In the genomic region with DNA sequence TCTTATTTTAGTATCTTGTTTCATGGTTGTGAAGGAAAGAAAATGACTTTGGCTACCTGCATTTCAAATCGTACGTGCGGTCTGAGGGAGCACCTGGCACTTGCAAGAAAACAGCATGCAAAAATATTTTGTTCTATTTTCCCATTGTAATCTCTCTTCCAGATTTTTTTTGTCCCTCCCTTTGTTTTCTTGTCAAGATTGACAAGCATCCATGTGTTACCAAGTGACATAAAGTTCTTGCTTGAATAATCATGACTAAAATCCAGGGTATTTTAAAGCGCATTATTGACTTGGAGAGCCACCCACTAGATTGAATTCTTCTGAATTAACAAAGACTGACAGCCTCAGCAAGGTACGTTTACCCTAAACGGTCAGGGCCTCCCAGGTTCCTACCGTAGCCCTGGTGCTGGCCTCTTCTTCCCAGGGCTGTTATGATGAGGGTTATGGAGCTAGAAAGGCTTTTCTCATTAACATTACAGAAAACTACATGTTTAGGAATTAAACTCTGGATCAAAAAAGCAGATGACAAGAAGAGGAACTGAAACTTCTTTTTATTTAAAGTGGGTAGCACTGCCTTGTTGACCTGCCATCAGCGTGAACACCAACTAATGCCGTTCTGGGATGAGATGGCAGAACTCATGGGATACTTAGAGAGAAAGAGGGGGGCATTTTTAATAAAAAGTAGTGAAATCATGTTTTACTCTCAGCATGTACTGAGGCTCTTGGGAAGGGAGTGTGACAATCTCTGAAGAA, we compare ENCODE assay signal across 1 cellular context.
TF ChIP-seq lines count a peak whose summit lies in the region.

No MANE protein-coding gene starts in this region.

TF ChIP-seq in GM12878, 131 proteins besides CTCF, POLR2A, EP300 and RAD21 (continued from another document and continues in another):
- TF ChIP-seq, protein P1, sequence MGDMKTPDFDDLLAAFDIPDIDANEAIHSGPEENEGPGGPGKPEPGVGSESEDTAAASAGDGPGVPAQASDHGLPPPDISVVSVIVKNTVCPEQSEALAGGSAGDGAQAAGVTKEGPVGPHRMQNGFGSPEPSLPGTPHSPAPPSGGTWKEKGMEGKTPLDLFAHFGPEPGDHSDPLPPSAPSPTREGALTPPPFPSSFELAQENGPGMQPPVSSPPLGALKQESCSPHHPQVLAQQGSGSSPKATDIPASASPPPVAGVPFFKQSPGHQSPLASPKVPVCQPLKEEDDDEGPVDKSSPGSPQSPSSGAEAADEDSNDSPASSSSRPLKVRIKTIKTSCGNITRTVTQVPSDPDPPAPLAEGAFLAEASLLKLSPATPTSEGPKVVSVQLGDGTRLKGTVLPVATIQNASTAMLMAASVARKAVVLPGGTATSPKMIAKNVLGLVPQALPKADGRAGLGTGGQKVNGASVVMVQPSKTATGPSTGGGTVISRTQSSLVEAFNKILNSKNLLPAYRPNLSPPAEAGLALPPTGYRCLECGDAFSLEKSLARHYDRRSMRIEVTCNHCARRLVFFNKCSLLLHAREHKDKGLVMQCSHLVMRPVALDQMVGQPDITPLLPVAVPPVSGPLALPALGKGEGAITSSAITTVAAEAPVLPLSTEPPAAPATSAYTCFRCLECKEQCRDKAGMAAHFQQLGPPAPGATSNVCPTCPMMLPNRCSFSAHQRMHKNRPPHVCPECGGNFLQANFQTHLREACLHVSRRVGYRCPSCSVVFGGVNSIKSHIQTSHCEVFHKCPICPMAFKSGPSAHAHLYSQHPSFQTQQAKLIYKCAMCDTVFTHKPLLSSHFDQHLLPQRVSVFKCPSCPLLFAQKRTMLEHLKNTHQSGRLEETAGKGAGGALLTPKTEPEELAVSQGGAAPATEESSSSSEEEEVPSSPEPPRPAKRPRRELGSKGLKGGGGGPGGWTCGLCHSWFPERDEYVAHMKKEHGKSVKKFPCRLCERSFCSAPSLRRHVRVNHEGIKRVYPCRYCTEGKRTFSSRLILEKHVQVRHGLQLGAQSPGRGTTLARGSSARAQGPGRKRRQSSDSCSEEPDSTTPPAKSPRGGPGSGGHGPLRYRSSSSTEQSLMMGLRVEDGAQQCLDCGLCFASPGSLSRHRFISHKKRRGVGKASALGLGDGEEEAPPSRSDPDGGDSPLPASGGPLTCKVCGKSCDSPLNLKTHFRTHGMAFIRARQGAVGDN (IDR thresholded peaks at IDR 0.05), result no peak
- TF ChIP-seq NR2F1 (conservative IDR thresholded peaks at IDR 0.05) (peak; percentile 61), ESRRA (IDR thresholded peaks at IDR 0.05; ENCODE audit: low read length) (no peak), SUPT20H (IDR thresholded peaks at IDR 0.05; ENCODE audit: borderline replicate concordance, control insufficient read depth, low read depth, low read length) (no peak), DPF2 (IDR thresholded peaks at IDR 0.05) (peak; percentile 90), MTA3 (IDR thresholded peaks at IDR 0.05; ENCODE audit: borderline replicate concordance, low read length) (no peak), TAF1 (IDR thresholded peaks at IDR 0.05; ENCODE audit: borderline replicate concordance, low read depth, low read length) (no peak), CHD1 (IDR thresholded peaks at IDR 0.05; ENCODE audit: low read depth, low read length) (no peak), TARDBP (IDR thresholded peaks at IDR 0.05; ENCODE audit: borderline replicate concordance) (no peak), PAX5 (IDR thresholded peaks at IDR 0.05; ENCODE audit: borderline replicate concordance, low read depth, low read length) (no peak), GATAD2B (conservative IDR thresholded peaks at IDR 0.05; ENCODE audit: low read depth) (no peak), RELA (IDR thresholded peaks at IDR 0.05; ENCODE audit: borderline replicate concordance, partially characterized antibody) (no peak), NFYA (IDR thresholded peaks at IDR 0.05; ENCODE audit: borderline replicate concordance, low read depth, low read length) (no peak), HDAC2 (IDR thresholded peaks at IDR 0.05) (no peak), CEBPB (IDR thresholded peaks at IDR 0.05; ENCODE audit: borderline replicate concordance in 1 of 2, low read depth in 2 of 2, low read length in 2 of 2) (no peak), BHLHE40 (IDR thresholded peaks at IDR 0.05; ENCODE audit: borderline replicate concordance in 1 of 2, low read depth in 2 of 2, low read length in 1 of 2) (peak in 1 of 2 experiments; percentile 21; a peak in 1 of 4 replicates)
- TF ChIP-seq, protein P2, sequence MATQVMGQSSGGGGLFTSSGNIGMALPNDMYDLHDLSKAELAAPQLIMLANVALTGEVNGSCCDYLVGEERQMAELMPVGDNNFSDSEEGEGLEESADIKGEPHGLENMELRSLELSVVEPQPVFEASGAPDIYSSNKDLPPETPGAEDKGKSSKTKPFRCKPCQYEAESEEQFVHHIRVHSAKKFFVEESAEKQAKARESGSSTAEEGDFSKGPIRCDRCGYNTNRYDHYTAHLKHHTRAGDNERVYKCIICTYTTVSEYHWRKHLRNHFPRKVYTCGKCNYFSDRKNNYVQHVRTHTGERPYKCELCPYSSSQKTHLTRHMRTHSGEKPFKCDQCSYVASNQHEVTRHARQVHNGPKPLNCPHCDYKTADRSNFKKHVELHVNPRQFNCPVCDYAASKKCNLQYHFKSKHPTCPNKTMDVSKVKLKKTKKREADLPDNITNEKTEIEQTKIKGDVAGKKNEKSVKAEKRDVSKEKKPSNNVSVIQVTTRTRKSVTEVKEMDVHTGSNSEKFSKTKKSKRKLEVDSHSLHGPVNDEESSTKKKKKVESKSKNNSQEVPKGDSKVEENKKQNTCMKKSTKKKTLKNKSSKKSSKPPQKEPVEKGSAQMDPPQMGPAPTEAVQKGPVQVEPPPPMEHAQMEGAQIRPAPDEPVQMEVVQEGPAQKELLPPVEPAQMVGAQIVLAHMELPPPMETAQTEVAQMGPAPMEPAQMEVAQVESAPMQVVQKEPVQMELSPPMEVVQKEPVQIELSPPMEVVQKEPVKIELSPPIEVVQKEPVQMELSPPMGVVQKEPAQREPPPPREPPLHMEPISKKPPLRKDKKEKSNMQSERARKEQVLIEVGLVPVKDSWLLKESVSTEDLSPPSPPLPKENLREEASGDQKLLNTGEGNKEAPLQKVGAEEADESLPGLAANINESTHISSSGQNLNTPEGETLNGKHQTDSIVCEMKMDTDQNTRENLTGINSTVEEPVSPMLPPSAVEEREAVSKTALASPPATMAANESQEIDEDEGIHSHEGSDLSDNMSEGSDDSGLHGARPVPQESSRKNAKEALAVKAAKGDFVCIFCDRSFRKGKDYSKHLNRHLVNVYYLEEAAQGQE (IDR thresholded peaks at IDR 0.05; ENCODE audit: low read depth, low read length), result no peak
- TF ChIP-seq, protein P3, sequence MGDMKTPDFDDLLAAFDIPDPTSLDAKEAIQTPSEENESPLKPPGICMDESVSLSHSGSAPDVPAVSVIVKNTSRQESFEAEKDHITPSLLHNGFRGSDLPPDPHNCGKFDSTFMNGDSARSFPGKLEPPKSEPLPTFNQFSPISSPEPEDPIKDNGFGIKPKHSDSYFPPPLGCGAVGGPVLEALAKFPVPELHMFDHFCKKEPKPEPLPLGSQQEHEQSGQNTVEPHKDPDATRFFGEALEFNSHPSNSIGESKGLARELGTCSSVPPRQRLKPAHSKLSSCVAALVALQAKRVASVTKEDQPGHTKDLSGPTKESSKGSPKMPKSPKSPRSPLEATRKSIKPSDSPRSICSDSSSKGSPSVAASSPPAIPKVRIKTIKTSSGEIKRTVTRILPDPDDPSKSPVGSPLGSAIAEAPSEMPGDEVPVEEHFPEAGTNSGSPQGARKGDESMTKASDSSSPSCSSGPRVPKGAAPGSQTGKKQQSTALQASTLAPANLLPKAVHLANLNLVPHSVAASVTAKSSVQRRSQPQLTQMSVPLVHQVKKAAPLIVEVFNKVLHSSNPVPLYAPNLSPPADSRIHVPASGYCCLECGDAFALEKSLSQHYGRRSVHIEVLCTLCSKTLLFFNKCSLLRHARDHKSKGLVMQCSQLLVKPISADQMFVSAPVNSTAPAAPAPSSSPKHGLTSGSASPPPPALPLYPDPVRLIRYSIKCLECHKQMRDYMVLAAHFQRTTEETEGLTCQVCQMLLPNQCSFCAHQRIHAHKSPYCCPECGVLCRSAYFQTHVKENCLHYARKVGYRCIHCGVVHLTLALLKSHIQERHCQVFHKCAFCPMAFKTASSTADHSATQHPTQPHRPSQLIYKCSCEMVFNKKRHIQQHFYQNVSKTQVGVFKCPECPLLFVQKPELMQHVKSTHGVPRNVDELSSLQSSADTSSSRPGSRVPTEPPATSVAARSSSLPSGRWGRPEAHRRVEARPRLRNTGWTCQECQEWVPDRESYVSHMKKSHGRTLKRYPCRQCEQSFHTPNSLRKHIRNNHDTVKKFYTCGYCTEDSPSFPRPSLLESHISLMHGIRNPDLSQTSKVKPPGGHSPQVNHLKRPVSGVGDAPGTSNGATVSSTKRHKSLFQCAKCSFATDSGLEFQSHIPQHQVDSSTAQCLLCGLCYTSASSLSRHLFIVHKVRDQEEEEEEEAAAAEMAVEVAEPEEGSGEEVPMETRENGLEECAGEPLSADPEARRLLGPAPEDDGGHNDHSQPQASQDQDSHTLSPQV (IDR thresholded peaks at IDR 0.05), result no peak
- TF ChIP-seq, protein P4, sequence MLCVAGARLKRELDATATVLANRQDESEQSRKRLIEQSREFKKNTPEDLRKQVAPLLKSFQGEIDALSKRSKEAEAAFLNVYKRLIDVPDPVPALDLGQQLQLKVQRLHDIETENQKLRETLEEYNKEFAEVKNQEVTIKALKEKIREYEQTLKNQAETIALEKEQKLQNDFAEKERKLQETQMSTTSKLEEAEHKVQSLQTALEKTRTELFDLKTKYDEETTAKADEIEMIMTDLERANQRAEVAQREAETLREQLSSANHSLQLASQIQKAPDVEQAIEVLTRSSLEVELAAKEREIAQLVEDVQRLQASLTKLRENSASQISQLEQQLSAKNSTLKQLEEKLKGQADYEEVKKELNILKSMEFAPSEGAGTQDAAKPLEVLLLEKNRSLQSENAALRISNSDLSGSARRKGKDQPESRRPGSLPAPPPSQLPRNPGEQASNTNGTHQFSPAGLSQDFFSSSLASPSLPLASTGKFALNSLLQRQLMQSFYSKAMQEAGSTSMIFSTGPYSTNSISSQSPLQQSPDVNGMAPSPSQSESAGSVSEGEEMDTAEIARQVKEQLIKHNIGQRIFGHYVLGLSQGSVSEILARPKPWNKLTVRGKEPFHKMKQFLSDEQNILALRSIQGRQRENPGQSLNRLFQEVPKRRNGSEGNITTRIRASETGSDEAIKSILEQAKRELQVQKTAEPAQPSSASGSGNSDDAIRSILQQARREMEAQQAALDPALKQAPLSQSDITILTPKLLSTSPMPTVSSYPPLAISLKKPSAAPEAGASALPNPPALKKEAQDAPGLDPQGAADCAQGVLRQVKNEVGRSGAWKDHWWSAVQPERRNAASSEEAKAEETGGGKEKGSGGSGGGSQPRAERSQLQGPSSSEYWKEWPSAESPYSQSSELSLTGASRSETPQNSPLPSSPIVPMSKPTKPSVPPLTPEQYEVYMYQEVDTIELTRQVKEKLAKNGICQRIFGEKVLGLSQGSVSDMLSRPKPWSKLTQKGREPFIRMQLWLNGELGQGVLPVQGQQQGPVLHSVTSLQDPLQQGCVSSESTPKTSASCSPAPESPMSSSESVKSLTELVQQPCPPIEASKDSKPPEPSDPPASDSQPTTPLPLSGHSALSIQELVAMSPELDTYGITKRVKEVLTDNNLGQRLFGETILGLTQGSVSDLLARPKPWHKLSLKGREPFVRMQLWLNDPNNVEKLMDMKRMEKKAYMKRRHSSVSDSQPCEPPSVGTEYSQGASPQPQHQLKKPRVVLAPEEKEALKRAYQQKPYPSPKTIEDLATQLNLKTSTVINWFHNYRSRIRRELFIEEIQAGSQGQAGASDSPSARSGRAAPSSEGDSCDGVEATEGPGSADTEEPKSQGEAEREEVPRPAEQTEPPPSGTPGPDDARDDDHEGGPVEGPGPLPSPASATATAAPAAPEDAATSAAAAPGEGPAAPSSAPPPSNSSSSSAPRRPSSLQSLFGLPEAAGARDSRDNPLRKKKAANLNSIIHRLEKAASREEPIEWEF (IDR thresholded peaks at IDR 0.05; ENCODE audit: insufficient replicate concordance, low read depth, low read length), result no peak
- TF ChIP-seq, protein P5, sequence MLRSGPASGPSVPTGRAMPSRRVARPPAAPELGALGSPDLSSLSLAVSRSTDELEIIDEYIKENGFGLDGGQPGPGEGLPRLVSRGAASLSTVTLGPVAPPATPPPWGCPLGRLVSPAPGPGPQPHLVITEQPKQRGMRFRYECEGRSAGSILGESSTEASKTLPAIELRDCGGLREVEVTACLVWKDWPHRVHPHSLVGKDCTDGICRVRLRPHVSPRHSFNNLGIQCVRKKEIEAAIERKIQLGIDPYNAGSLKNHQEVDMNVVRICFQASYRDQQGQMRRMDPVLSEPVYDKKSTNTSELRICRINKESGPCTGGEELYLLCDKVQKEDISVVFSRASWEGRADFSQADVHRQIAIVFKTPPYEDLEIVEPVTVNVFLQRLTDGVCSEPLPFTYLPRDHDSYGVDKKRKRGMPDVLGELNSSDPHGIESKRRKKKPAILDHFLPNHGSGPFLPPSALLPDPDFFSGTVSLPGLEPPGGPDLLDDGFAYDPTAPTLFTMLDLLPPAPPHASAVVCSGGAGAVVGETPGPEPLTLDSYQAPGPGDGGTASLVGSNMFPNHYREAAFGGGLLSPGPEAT (IDR thresholded peaks at IDR 0.05; ENCODE audit: low read depth), result peak; percentile 80
- TF ChIP-seq, protein P6, sequence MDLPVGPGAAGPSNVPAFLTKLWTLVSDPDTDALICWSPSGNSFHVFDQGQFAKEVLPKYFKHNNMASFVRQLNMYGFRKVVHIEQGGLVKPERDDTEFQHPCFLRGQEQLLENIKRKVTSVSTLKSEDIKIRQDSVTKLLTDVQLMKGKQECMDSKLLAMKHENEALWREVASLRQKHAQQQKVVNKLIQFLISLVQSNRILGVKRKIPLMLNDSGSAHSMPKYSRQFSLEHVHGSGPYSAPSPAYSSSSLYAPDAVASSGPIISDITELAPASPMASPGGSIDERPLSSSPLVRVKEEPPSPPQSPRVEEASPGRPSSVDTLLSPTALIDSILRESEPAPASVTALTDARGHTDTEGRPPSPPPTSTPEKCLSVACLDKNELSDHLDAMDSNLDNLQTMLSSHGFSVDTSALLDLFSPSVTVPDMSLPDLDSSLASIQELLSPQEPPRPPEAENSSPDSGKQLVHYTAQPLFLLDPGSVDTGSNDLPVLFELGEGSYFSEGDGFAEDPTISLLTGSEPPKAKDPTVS (IDR thresholded peaks at IDR 0.05; ENCODE audit: low read depth, low read length), result no peak
- TF ChIP-seq, protein P7, sequence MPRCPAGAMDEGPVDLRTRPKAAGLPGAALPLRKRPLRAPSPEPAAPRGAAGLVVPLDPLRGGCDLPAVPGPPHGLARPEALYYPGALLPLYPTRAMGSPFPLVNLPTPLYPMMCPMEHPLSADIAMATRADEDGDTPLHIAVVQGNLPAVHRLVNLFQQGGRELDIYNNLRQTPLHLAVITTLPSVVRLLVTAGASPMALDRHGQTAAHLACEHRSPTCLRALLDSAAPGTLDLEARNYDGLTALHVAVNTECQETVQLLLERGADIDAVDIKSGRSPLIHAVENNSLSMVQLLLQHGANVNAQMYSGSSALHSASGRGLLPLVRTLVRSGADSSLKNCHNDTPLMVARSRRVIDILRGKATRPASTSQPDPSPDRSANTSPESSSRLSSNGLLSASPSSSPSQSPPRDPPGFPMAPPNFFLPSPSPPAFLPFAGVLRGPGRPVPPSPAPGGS (IDR thresholded peaks at IDR 0.05; ENCODE audit: borderline replicate concordance, insufficient read depth, low read depth, low read length, poor library complexity, severe bottlenecking), result no peak
- TF ChIP-seq, protein P8, sequence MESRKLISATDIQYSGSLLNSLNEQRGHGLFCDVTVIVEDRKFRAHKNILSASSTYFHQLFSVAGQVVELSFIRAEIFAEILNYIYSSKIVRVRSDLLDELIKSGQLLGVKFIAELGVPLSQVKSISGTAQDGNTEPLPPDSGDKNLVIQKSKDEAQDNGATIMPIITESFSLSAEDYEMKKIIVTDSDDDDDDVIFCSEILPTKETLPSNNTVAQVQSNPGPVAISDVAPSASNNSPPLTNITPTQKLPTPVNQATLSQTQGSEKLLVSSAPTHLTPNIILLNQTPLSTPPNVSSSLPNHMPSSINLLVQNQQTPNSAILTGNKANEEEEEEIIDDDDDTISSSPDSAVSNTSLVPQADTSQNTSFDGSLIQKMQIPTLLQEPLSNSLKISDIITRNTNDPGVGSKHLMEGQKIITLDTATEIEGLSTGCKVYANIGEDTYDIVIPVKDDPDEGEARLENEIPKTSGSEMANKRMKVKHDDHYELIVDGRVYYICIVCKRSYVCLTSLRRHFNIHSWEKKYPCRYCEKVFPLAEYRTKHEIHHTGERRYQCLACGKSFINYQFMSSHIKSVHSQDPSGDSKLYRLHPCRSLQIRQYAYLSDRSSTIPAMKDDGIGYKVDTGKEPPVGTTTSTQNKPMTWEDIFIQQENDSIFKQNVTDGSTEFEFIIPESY (IDR thresholded peaks at IDR 0.05), result no peak
